Comparison of ENCODE assay signal across 26 cellular contexts in the genomic region with DNA sequence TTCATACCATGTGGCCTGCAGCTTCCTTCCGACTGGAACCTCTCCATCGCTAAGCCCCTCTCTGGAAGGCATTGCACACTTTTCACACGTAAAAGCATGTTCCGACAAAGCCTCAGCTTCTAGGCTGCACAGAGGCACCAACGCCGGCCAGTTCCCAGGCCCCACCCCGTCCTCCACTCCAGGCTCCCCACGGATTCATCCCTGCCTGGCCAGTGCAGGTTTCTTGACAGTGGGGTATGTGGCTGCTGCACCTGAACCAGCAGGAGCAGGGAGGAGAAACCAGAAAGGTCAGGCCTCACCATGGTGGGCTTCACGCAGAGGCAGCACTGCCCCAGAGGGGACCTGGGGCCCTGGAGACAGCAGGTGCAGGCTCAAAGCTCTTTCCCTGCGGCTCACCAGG. TPM values are rescaled to one million over a fixed set of nuclear protein-coding genes. Genes with fewer than 3 reads are reported as not detected.
DNase-seq lines count a peak whose midpoint lies in the region; ATAC-seq and TF ChIP-seq lines count a peak whose summit lies in the region.
"Had no signal": no experiment of that assay in that cellular context is flagged by ENCODE, and none has a peak within 500 bp of the region (broad histone marks: within the 10 kb centered on the region; RNA-seq: fewer than 3 reads in every experiment).

No MANE protein-coding gene starts in this region.

- no peak overlapping the region for H3K23ac ChIP-seq in neuronal stem cell (ENCODE audit: low read depth, low read length, poor library complexity)

- H3K9me3 Mint-ChIP-seq in activated T-cell treated with anti-CD3 and anti-CD28 coated beads, Interleukin-2, amount 50 U/mL, for 24 hours = no peaks in the 10 kb centered on the region
- H3K9me3 Mint-ChIP-seq: CD14-positive monocyte, IgD-negative memory B cell had no signal

- no peak overlapping the region for H3K4me3 ChIP-seq in H7 (ENCODE audit: insufficient read depth, low read depth, low read length)
- H3K4me3 ChIP-seq in coronary artery = no peak overlapping the region
- no peak overlapping the region for H3K4me3 ChIP-seq in neuronal stem cell (ENCODE audit: low read length in 2 of 2)
- H3K4me3 ChIP-seq: SJCRH30 had no signal

- no peaks in the 10 kb centered on the region for H3K4me1 ChIP-seq in neuronal stem cell (ENCODE audit: control insufficient read depth in 2 of 2, insufficient read depth in 1 of 2, low read depth in 1 of 2, low read length in 2 of 2)

- no peak overlapping the region for H2BK12ac ChIP-seq in neuronal stem cell (ENCODE audit: low read length)

- no peak overlapping the region for H3K4me3 Mint-ChIP-seq in activated T-cell treated with anti-CD3 and anti-CD28 coated beads, Interleukin-2, amount 50 U/mL, for 24 hours
- H3K4me3 Mint-ChIP-seq: B cell, CD14-positive monocyte, IgD-negative memory B cell had no signal

- no peak overlapping the region for H3K9ac ChIP-seq in neuronal stem cell (ENCODE audit: low read depth, low read length, poor library complexity)
- H3K9ac ChIP-seq: KMS-11 had no signal

- peaks cover 2% of the 10 kb centered on the region for H3K36me3 ChIP-seq in H7 (replicated peaks; ENCODE audit: control insufficient read depth, insufficient read depth, low read length)
- H3K36me3 ChIP-seq in neuronal stem cell (replicated peaks in 1 of 2; ENCODE audit: control insufficient read depth in 2 of 2, insufficient read depth in 2 of 2, low read length in 2 of 2) = peaks cover 30 to 38% of the 10 kb centered on the region in 2 donors
- H3K36me3 ChIP-seq: SJCRH30 had no signal

- ATAC-seq in left lobe of liver = no peak
- ATAC-seq: Panc1 had no signal

- H2AK5ac ChIP-seq in neuronal stem cell (ENCODE audit: low read depth, low read length) = no peak overlapping the region

- no peak overlapping the region for H2BK15ac ChIP-seq in neuronal stem cell (ENCODE audit: low read length)

- no CpG with 5 or more reads among the region's 10 CpGs for WGBS in neuronal stem cell (ENCODE audit: extremely low coverage in 2 of 2, insufficient read length in 2 of 2, insufficient replicate concordance in 1 of 2), 2 donors

- peaks cover 42% of the 10 kb centered on the region for H3K36me3 Mint-ChIP-seq in activated T-cell treated with anti-CD3 and anti-CD28 coated beads, Interleukin-2, amount 50 U/mL, for 24 hours (ENCODE audit: low read depth)

- peak overlapping the region; percentile 22 for H2BK5ac ChIP-seq in neuronal stem cell (ENCODE audit: low read length)

- H2BK120ac ChIP-seq in neuronal stem cell (ENCODE audit: low read depth, low read length) = no peak overlapping the region

- no peak overlapping the region for H3K4ac ChIP-seq in neuronal stem cell (ENCODE audit: low read length)

- peak overlapping the region; percentile 18 for H3K27ac Mint-ChIP-seq in activated T-cell treated with anti-CD3 and anti-CD28 coated beads, Interleukin-2, amount 50 U/mL, for 24 hours
- H3K27ac Mint-ChIP-seq: B cell had no signal

- DNase-seq in activated T-cell treated with anti-CD3 and anti-CD28 coated beads, Interleukin-2, amount 50 U/mL, for 24 hours = no peak
- DNase-seq in activated T-cell treated with anti-CD3 and anti-CD28 coated beads, Interleukin-2, amount 50 U/mL, for 1 hour = no peak
- DNase-seq in H7 (peak; percentile 51), coronary artery (ENCODE audit: low spot score) (no peak), neuronal stem cell (ENCODE audit: low spot score) (no peak), left lobe of liver (ENCODE audit: low spot score) (no peak), ureter (ENCODE audit: low spot score) (no peak), T1000 (lab: John Stamatoyannopoulos, UW) (no peak)
- DNase-seq: DMS153; DND-41; MM.1S; NCI-H1417; NCI-H1694; NCI-H2029 treated with DMSO at 0.1 percent for 48 hours; NCI-H446 treated with DMSO at 0.1 percent for 48 hours; NCI-H526; NCI-H82; NK-92 treated with Interleukin-12 subunit alpha and Interleukin-12 subunit beta, amount 100 ng/mL, for 24 hours; SJCRH30 had no signal

- no peak overlapping the region for H3K14ac ChIP-seq in neuronal stem cell (ENCODE audit: low read length)

- H3K79me1 ChIP-seq in neuronal stem cell (ENCODE audit: low read depth, low read length) = peaks cover 2% of the 10 kb centered on the region

- no peak overlapping the region for H2AFZ ChIP-seq in neuronal stem cell (ENCODE audit: low read length)

- no peak overlapping the region for H3K4me2 ChIP-seq in neuronal stem cell (ENCODE audit: insufficient read depth, low read length, poor library complexity, severe bottlenecking)
- H3K4me2 ChIP-seq: KMS-11 had no signal

- TF ChIP-seq CTCF in coronary artery (IDR thresholded peaks at IDR 0.05) = no peak

- H3K27ac ChIP-seq in coronary artery (peak overlapping the region; percentile 7 to 94), neuronal stem cell (replicated peaks; ENCODE audit: low read length) (no peak overlapping the region)
- H3K27ac ChIP-seq: 22Rv1, HL-60, KMS-11, SJCRH30 had no signal

- H3K27me3 Mint-ChIP-seq in activated T-cell treated with anti-CD3 and anti-CD28 coated beads, Interleukin-2, amount 50 U/mL, for 24 hours = no peaks in the 10 kb centered on the region
- H3K27me3 Mint-ChIP-seq: B cell, IgD-negative memory B cell had no signal

- H3K27me3 ChIP-seq in H7 (ENCODE audit: control insufficient read depth, insufficient read depth, low read length) (no peaks in the 10 kb centered on the region), neuronal stem cell (ENCODE audit: control insufficient read depth in 3 of 3, insufficient read depth in 3 of 3, low read depth in 1 of 3, low read length in 3 of 3) (no peaks in the 10 kb centered on the region)
- H3K27me3 ChIP-seq: SJCRH30 had no signal

- no peak overlapping the region for H4K91ac ChIP-seq in neuronal stem cell (ENCODE audit: low read depth, low read length, poor library complexity)

- H4K8ac ChIP-seq in neuronal stem cell (ENCODE audit: low read depth, low read length) = no peak overlapping the region

- H3K4me1 Mint-ChIP-seq in activated T-cell treated with anti-CD3 and anti-CD28 coated beads, Interleukin-2, amount 50 U/mL, for 24 hours (ENCODE audit: low read depth) = no peaks in the 10 kb centered on the region
- H3K4me1 Mint-ChIP-seq: B cell, CD14-positive monocyte had no signal

- H3K9me3 ChIP-seq in neuronal stem cell (replicated peaks in 1 of 2; ENCODE audit: control insufficient read depth in 2 of 2, insufficient read depth in 1 of 2, low read depth in 1 of 2, low read length in 2 of 2) = no peaks in the 10 kb centered on the region
- H3K9me3 ChIP-seq: SJCRH30 had no signal

- H3K18ac ChIP-seq in neuronal stem cell (ENCODE audit: low read length) = no peak overlapping the region

RNA-seq across cellular contexts. Expression of a gene that starts 14.2 kb away (rescaled TPM):
- total RNA-seq in H7 (2014; rRNA removed; shearing (Covaris generic)) = 20.8 and 31.0 TPM in 2 replicates
- 9.5 TPM for polyA plus RNA-seq in neuronal stem cell (2013, experiment 1 of 2)
- 9.6 TPM for polyA plus RNA-seq in neuronal stem cell (2013, experiment 2 of 2)
- total RNA-seq in left lobe of liver (4.2 TPM), ureter (10.3 TPM)

RNA-seq across cellular contexts. Expression of a gene that starts 31.6 kb away (rescaled TPM):
- total RNA-seq in H7 (2014; rRNA removed; shearing (Covaris generic)) = 127 and 142 TPM in 2 replicates
- 68.2 TPM for polyA plus RNA-seq in neuronal stem cell (2013, experiment 1 of 2)
- polyA plus RNA-seq in neuronal stem cell (2013, experiment 2 of 2) = 67.4 TPM
- total RNA-seq in left lobe of liver = 8.1 TPM
- 78.3 TPM for total RNA-seq in ureter
- polyA plus RNA-seq: CD14-positive monocyte had no signal
